29 cellular contexts compared by ENCODE assay signal in the genomic region with DNA sequence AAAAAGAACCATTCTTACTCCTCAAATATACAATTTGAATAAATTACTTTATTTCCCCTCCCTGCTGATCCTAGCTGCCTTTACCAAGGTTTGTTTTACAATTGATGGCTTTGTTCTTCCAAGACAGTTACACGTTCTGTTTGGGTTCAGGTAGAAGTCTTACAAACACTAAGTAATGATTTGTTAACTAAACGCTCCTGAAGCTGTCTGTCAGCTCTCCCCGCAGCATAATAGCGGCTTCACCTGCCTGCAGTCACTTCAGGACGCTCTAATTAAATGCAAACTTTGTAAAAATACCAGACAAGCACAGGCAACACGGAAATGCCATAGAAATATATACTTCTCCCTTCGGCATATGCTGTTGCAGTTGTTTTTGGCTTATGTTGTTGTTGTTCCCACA.
"Had no signal": no experiment of that assay in that cellular context is flagged by ENCODE, and none has a peak within 500 bp of the region (broad histone marks: within the 10 kb centered on the region; RNA-seq: fewer than 3 reads in every experiment).

No MANE protein-coding gene starts in this region.

- H3K4me1 Mint-ChIP-seq: naive thymus-derived CD4-positive, alpha-beta T cell; neural crest cell; stimulated activated naive B cell treated with anti-CD40 and anti-IgM and Interleukin-4, amounts not matched to agents 10 μg/mL and 1 μg/mL and 100 μg/mL, for 72 hours had no signal

- H3K27me3 Mint-ChIP-seq: stimulated activated naive B cell treated with anti-CD40 and anti-IgM and Interleukin-4, amounts not matched to agents 10 μg/mL and 1 μg/mL and 100 μg/mL, for 72 hours had no signal

- H3K27me3 ChIP-seq: esophagus muscularis mucosa, right atrium auricular region, stomach, thyroid gland, upper lobe of left lung, vagina had no signal

- DNase-seq: activated CD4-positive, alpha-beta T cell treated with anti-CD3 and anti-CD28 coated beads for 48 hours; activated CD4-positive, alpha-beta T cell treated with anti-CD3 and anti-CD28 coated beads, Interleukin-2, amount 50 U/mL, for 48 hours; activated CD8-positive, alpha-beta memory T cell treated with anti-CD3 and anti-CD28 coated beads, Interleukin-2, amount 50 U/mL, for 48 hours; activated gamma-delta T cell; activated naive CD4-positive, alpha-beta T cell treated with anti-CD3 and anti-CD28 coated beads, Interleukin-2, amount 50 U/mL, for 16 hours; activated T-cell treated with anti-CD3 and anti-CD28 coated beads, Interleukin-2, amount 50 U/mL, for 24 hours; amygdala; caudate nucleus; cortex of kidney; foreskin keratinocyte; left cardiac atrium; mammary epithelial cell; naive thymus-derived CD4-positive, alpha-beta T cell; nucleus accumbens; pancreas; psoas muscle; stimulated activated CD4-positive, alpha-beta T cell treated with anti-CD3 and anti-CD28 coated beads, Interleukin-15, amount 100 ng/mL, for 24 hours; stimulated activated CD4-positive, alpha-beta T cell treated with anti-CD3 and anti-CD28 coated beads, Interleukin-2, amount 100 ng/mL, for 24 hours; stimulated activated naive B cell treated with anti-CD40 and anti-IgM and Interleukin-4, amounts not matched to agents 10 μg/mL and 1 μg/mL and 100 μg/mL, for 72 hours; stomach; T-helper 9 cell; thyroid gland; upper lobe of left lung had no signal

- H3K36me3 Mint-ChIP-seq: mesothelial cell of epicardium; naive thymus-derived CD4-positive, alpha-beta T cell; stimulated activated naive B cell treated with anti-CD40 and anti-IgM and Interleukin-4, amounts not matched to agents 10 μg/mL and 1 μg/mL and 100 μg/mL, for 72 hours had no signal

- H3K9me3 Mint-ChIP-seq: activated T-cell treated with anti-CD3 and anti-CD28 coated beads, Interleukin-2, amount 50 U/mL, for 24 hours; mesothelial cell of epicardium; neural crest cell; stimulated activated naive B cell treated with anti-CD40 and anti-IgM and Interleukin-4, amounts not matched to agents 10 μg/mL and 1 μg/mL and 100 μg/mL, for 72 hours had no signal

- H3K4me1 ChIP-seq: foreskin keratinocyte, pancreas, psoas muscle, right atrium auricular region, stomach, thyroid gland, upper lobe of left lung, vagina had no signal

- H3K9me3 ChIP-seq: esophagus muscularis mucosa, pancreas, psoas muscle, right atrium auricular region, stomach, thyroid gland, upper lobe of left lung, vagina had no signal

- H3K27ac Mint-ChIP-seq: activated T-cell treated with anti-CD3 and anti-CD28 coated beads, Interleukin-2, amount 50 U/mL, for 24 hours; mesothelial cell of epicardium; naive thymus-derived CD4-positive, alpha-beta T cell; stimulated activated naive B cell treated with anti-CD40 and anti-IgM and Interleukin-4, amounts not matched to agents 10 μg/mL and 1 μg/mL and 100 μg/mL, for 72 hours had no signal

- H3K27ac ChIP-seq: foreskin keratinocyte, pancreas, psoas muscle, right atrium auricular region, stomach, thyroid gland, upper lobe of left lung, vagina, VCaP had no signal

- H3K4me3 Mint-ChIP-seq: activated T-cell treated with anti-CD3 and anti-CD28 coated beads, Interleukin-2, amount 50 U/mL, for 24 hours; mesothelial cell of epicardium; naive thymus-derived CD4-positive, alpha-beta T cell; neural crest cell; stimulated activated naive B cell treated with anti-CD40 and anti-IgM and Interleukin-4, amounts not matched to agents 10 μg/mL and 1 μg/mL and 100 μg/mL, for 72 hours had no signal
